ENCODE assay signal across 29 cellular contexts in the genomic region with DNA sequence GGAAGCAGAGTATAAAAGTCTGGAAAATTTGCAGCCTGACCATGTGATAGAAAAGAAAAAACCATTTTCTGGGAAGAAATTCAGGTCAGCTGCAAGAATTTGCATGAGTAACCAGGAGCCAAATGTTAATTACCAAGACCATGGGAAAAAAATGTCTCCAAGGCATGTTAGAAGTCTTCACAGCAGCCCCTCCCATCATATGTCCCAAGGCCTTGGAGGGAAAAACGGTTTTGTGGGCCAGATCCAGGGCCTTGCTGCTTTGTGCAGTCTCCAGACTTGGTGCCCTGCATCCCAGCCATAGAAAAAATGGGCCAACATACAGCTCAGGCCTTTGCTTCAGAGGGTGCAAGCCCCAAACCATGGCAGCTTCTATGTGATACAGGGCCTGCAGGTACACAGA.
"Had no signal": no experiment of that assay in that cellular context is flagged by ENCODE, and none has a peak within 500 bp of the region (broad histone marks: within the 10 kb centered on the region; RNA-seq: fewer than 3 reads in every experiment).

No MANE protein-coding gene starts in this region.

- H3K4me1 Mint-ChIP-seq: endodermal cell; immature natural killer cell; naive B cell; neural crest cell; stimulated activated naive CD8-positive, alpha-beta T cell treated with anti-CD3 and anti-CD28 coated beads, Interleukin-15, amount 100 ng/mL, for 72 hours had no signal

- DNase-seq: dorsolateral prefrontal cortex; effector CD4-positive, alpha-beta T cell; endodermal cell; hypothalamus; immature natural killer cell; islet precursor cell; mesenchymal stem cell; mucosa of descending colon; naive B cell; right lobe of liver; small intestine; stimulated activated CD4-positive, alpha-beta T cell treated with anti-CD3 and anti-CD28 coated beads, Interleukin-1b, Interleukin-23, amount 100 ng/mL, for 48 hours; stimulated activated CD4-positive, alpha-beta T cell treated with anti-CD3 and anti-CD28 coated beads, Interleukin-4, amount 100 ng/mL, for 1 hour; stimulated activated CD8-positive, alpha-beta memory T cell treated with anti-CD3 and anti-CD28 coated beads, Interleukin-4, amount 100 ng/mL, for 48 hours; stimulated activated naive CD4-positive, alpha-beta T cell; stimulated activated naive CD8-positive, alpha-beta T cell treated with anti-CD3 and anti-CD28 coated beads, Interleukin-15, amount 100 ng/mL, for 72 hours; thyroid gland; trophoblast cell had no signal

- H3K27ac ChIP-seq: dorsolateral prefrontal cortex, epithelial cell of prostate, neutrophil, parathyroid adenoma, right lobe of liver, suprapubic skin, thyroid gland, vagina had no signal

- H3K4me3 Mint-ChIP-seq: endodermal cell; immature natural killer cell; mesothelial cell of epicardium; naive B cell; natural killer cell treated with Interleukin-12 subunit alpha and Interleukin-12 subunit beta and Interleukin-15 and Interleukin-18, amount 100 ng/mL, for 72 hours; neural crest cell; stimulated activated naive CD8-positive, alpha-beta T cell treated with anti-CD3 and anti-CD28 coated beads, Interleukin-15, amount 100 ng/mL, for 72 hours had no signal

- H3K4me1 ChIP-seq: parathyroid adenoma, right lobe of liver, suprapubic skin, thyroid gland, vagina had no signal

- H3K4me3 ChIP-seq: dorsolateral prefrontal cortex, lung, mucosa of descending colon, right lobe of liver, suprapubic skin, thyroid gland, vagina had no signal

- ATAC-seq: esophagus mucosa; mucosa of descending colon; natural killer cell treated with Interleukin-12 subunit alpha and Interleukin-12 subunit beta and Interleukin-15 and Interleukin-18, amount 100 ng/mL, for 72 hours; right lobe of liver; stimulated activated naive CD8-positive, alpha-beta T cell treated with anti-CD3 and anti-CD28 coated beads, Interleukin-15, amount 100 ng/mL, for 72 hours had no signal

- H3K27me3 Mint-ChIP-seq: naive B cell; natural killer cell treated with Interleukin-12 subunit alpha and Interleukin-12 subunit beta and Interleukin-15 and Interleukin-18, amount 100 ng/mL, for 72 hours; progenitor cell of endocrine pancreas; stimulated activated naive CD8-positive, alpha-beta T cell treated with anti-CD3 and anti-CD28 coated beads, Interleukin-15, amount 100 ng/mL, for 72 hours had no signal

- H3K36me3 Mint-ChIP-seq: mesothelial cell of epicardium, naive B cell had no signal

- H3K27ac Mint-ChIP-seq: endodermal cell; immature natural killer cell; mesothelial cell of epicardium; naive B cell; natural killer cell treated with Interleukin-12 subunit alpha and Interleukin-12 subunit beta and Interleukin-15 and Interleukin-18, amount 100 ng/mL, for 72 hours; progenitor cell of endocrine pancreas; stimulated activated naive CD8-positive, alpha-beta T cell treated with anti-CD3 and anti-CD28 coated beads, Interleukin-15, amount 100 ng/mL, for 72 hours had no signal

- H3K9me3 ChIP-seq: mucosa of descending colon, neutrophil, right lobe of liver, thyroid gland, vagina had no signal

- H3K36me3 ChIP-seq: neutrophil, right lobe of liver, suprapubic skin, thyroid gland, vagina had no signal

- H3K9me3 Mint-ChIP-seq: endodermal cell, mesothelial cell of epicardium had no signal

- H3K27me3 ChIP-seq: neutrophil, right lobe of liver, suprapubic skin, thyroid gland, vagina had no signal
